ENCODE assay signal across 22 cellular contexts in the genomic region with DNA sequence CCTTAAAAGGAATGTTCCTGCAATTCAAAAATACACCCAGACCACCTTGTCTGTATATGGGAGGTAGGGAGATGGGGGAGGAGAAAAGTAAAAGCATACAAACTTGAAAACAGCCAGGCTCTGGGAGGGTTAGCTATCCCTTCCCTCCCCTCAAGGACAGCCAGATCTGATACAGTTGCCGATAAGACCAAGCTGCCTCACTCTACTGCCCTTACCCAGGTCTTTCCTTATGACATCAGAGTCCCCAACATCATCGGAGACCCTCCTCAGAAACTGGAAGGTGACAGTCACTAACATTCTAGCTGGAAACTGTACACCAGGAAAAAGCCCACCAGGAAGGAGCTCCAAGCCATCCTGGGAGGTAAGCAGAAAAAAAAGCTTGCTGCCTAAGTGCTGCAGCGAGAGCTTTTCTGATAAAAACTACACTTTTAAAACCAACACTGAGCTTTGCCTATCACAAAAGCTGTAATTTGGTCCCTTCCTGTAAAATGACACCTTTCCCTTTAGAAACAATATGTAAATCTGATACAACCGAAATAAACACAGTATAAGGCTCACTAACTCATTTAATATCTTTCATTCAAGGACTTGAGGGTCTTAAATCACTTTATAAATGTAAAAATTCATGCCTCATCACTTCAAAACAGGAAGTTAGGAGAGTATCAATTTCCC. TPM values are rescaled to one million over a fixed set of nuclear protein-coding genes. Genes with fewer than 3 reads are reported as not detected.
A peak's percentile ranks its signal among the peaks of the same experiment; 100 is the strongest.
DNase-seq lines count a peak whose midpoint lies in the region; ATAC-seq, FAIRE-seq and TF ChIP-seq lines count a peak whose summit lies in the region.
"Had no signal": no experiment of that assay in that cellular context is flagged by ENCODE, and none has a peak within 500 bp of the region (broad histone marks: within the 10 kb centered on the region; RNA-seq: fewer than 3 reads in every experiment).

No MANE protein-coding gene starts in this region.

- DNase-seq in NOMO-1 treated with DMSO at 0.1 percent for 48 hours (lab: John Stamatoyannopoulos, UW; ENCODE audit: unreplicated experiment) (peak; percentile 30), NOMO-1 (lab: John Stamatoyannopoulos, UW; ENCODE audit: unreplicated experiment in 2 of 2) (no peak), GM18507 (ENCODE audit: extremely low spot score, insufficient read length, low read depth) (no peak), body of pancreas (no peak), pancreas (no peak), HCEC 1CT (no peak), erythroblast (lab: John Stamatoyannopoulos, UW) (no peak), uterus (no peak)
- DNase-seq: activated CD4-positive, alpha-beta T cell treated with anti-CD3 and anti-CD28 coated beads, Interleukin-2, amount 10 ng/mL, durations not matched to agents 7 days and 5 days; EL; foreskin melanocyte; islet precursor cell; MM.1S; NCI-H1694; NCI-H748 treated with DMSO at 0.1 percent for 48 hours; right cardiac atrium; SIG-M5 had no signal

- TF ChIP-seq POLR2A in body of pancreas (IDR thresholded peaks at IDR 0.05) (no peak), erythroblast (IDR thresholded peaks at IDR 0.05; ENCODE audit: low read length) (no peak), uterus (IDR thresholded peaks at IDR 0.05) (no peak)

- H3K36me3 ChIP-seq in body of pancreas (replicated peaks in 1 of 2; ENCODE audit: insufficient read depth in 1 of 2, low read depth in 2 of 2) = no peaks in the 10 kb centered on the region
- no peaks in the 10 kb centered on the region for H3K36me3 ChIP-seq in pancreas
- H3K36me3 ChIP-seq in uterus = no peaks in the 10 kb centered on the region
- H3K36me3 ChIP-seq: HAP-1 had no signal

- H3K4me3 ChIP-seq in body of pancreas = no peak overlapping the region
- H3K4me3 ChIP-seq in pancreas = no peak overlapping the region
- H3K4me3 ChIP-seq in uterus = no peak overlapping the region
- H3K4me3 ChIP-seq: HAP-1, K562 had no signal

- no peaks in the 10 kb centered on the region for H3K9me3 ChIP-seq in body of pancreas
- no peaks in the 10 kb centered on the region for H3K9me3 ChIP-seq in pancreas
- no peaks in the 10 kb centered on the region for H3K9me3 ChIP-seq in uterus
- H3K9me3 ChIP-seq: HAP-1 had no signal

- H3K27ac ChIP-seq in body of pancreas = peak overlapping the region in 3 of 4 donors; percentile 78 to 85 (median 82)
- H3K27ac ChIP-seq in pancreas = peak overlapping the region; percentile 59 to 88 (median 84)
- no peak overlapping the region for H3K27ac ChIP-seq in uterus

- WGBS in body of pancreas, 2 donors = 18 to 24% methylated on average over 4 of the region's 4 CpGs
- WGBS in pancreas, 2 donors = 20 to 24% methylated on average over 4 of the region's 4 CpGs

- TF ChIP-seq CTCF in body of pancreas (IDR thresholded peaks at IDR 0.05) = no peak
- TF ChIP-seq CTCF in pancreas (IDR thresholded peaks at IDR 0.05) = no peak
- no peak for TF ChIP-seq CTCF in uterus (IDR thresholded peaks at IDR 0.05)

- FAIRE-seq in GM18507 (lab: Jason Lieb, UNC) = peak; percentile 38
- no peak for FAIRE-seq in pancreas (lab: Jason Lieb, UNC)
- FAIRE-seq: A204.1, K562 had no signal

- H3K4me1 ChIP-seq in body of pancreas (peaks cover 42% of the 10 kb centered on the region), pancreas (peaks cover 0 to 14% (median 13%) of the 10 kb centered on the region in 3 donors), uterus (no peaks in the 10 kb centered on the region)
- H3K4me1 ChIP-seq: HAP-1 had no signal

- intact Hi-C loops in body of pancreas (cut with DNase I) (no loop called here), pancreas (cut with DNase I) (no loop called here), uterus (cut with DNase I; ENCODE audit: low total_unique reads) (no loop called here)

- ATAC-seq in body of pancreas = no peak
- ATAC-seq in pancreas = no peak
- ATAC-seq: activated naive CD4-positive, alpha-beta T cell treated with anti-CD3 and anti-CD28 coated beads, Interleukin-2, amount 50 U/mL, for 72 hours; activated T-helper 17 cell treated with anti-CD3 and anti-CD28 coated beads, Interleukin-2, amount 50 U/mL, for 72 hours; right cardiac atrium had no signal

- H3K27me3 ChIP-seq in body of pancreas = no peaks in the 10 kb centered on the region
- H3K27me3 ChIP-seq in pancreas = no peaks in the 10 kb centered on the region
- H3K27me3 ChIP-seq in uterus = no peaks in the 10 kb centered on the region

RNA-seq across cellular contexts. Expression of gene PLEKHH1, which starts 20.5 kb away (rescaled TPM):
- total RNA-seq in body of pancreas = 10 to 100 TPM; 32.7 to 54.7 TPM
- 10 to 100 TPM; 15.0 to 24.6 (median 21.9) TPM for total RNA-seq in pancreas
- polyA plus RNA-seq in pancreas = 10 to 100 TPM; 24.5 to 48.8 TPM
- total RNA-seq in uterus = 1 to 10 TPM in 3 of 4 donors, under 1 TPM in 1; 0.29 to 8.0 (median 4.9) TPM

RNA-seq across cellular contexts. Expression of gene TMEM229B, which starts 24.1 kb away (rescaled TPM):
- total RNA-seq in body of pancreas (1 to 10 TPM; 2.0 to 4.4 TPM), pancreas (1 to 10 TPM; 2.2 to 7.5 (median 5.1) TPM), uterus (1 to 10 TPM in 2 of 4 donors, under 1 TPM in 2; under 0.01 to 4.7 (median 2.8) TPM)
- polyA plus RNA-seq in pancreas = 1 to 10 TPM; 1.9 to 2.9 TPM
- total RNA-seq: K562 had no signal
- polyA plus RNA-seq: K562 had no signal

Comparison
In these comparisons a context has a peak if more than half of its experiments do, and no peak if none do; other contexts are left out.
1. H3K27ac ChIP-seq: peak in body of pancreas (3 of 4) and pancreas (4 of 4); none in uterus (0 of 2).